Comparison of ENCODE assay signal across 1 cellular context in the genomic region with DNA sequence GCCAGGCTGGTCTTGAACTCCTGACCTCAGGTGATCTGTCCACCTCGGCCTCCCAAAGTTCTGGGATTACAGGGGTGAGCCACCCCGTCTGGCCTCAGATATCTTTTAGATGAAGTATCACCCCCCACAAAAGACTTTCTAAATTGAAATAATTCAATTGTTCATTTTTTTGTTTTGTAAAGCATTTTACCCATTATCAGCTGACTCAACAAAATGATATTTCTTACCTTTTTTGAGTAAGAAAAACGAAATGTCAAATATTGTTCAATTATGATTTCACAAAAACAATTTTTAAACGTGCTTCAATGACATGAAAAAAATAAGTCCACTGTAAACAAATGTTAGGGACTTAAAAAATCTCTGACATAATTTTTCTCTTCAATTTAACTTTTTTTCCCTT.
TF ChIP-seq lines count a peak whose summit lies in the region.

No MANE protein-coding gene starts in this region.

TF ChIP-seq in HCT116, 20 proteins besides CTCF, POLR2A, EP300 and RAD21 (continued from another document):
- TF ChIP-seq FOSL1 (IDR thresholded peaks at IDR 0.05; ENCODE audit: low read depth): no peak
- no peak for TF ChIP-seq EGR1 (IDR thresholded peaks at IDR 0.05; ENCODE audit: low read depth)
- TF ChIP-seq, protein P1, sequence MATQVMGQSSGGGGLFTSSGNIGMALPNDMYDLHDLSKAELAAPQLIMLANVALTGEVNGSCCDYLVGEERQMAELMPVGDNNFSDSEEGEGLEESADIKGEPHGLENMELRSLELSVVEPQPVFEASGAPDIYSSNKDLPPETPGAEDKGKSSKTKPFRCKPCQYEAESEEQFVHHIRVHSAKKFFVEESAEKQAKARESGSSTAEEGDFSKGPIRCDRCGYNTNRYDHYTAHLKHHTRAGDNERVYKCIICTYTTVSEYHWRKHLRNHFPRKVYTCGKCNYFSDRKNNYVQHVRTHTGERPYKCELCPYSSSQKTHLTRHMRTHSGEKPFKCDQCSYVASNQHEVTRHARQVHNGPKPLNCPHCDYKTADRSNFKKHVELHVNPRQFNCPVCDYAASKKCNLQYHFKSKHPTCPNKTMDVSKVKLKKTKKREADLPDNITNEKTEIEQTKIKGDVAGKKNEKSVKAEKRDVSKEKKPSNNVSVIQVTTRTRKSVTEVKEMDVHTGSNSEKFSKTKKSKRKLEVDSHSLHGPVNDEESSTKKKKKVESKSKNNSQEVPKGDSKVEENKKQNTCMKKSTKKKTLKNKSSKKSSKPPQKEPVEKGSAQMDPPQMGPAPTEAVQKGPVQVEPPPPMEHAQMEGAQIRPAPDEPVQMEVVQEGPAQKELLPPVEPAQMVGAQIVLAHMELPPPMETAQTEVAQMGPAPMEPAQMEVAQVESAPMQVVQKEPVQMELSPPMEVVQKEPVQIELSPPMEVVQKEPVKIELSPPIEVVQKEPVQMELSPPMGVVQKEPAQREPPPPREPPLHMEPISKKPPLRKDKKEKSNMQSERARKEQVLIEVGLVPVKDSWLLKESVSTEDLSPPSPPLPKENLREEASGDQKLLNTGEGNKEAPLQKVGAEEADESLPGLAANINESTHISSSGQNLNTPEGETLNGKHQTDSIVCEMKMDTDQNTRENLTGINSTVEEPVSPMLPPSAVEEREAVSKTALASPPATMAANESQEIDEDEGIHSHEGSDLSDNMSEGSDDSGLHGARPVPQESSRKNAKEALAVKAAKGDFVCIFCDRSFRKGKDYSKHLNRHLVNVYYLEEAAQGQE (IDR thresholded peaks at IDR 0.05; ENCODE audit: low read depth): no peak
- no peak for TF ChIP-seq ZNF274 (IDR thresholded peaks at IDR 0.05; ENCODE audit: low read depth, low read length)
- no peak for TF ChIP-seq SIN3A (IDR thresholded peaks at IDR 0.05; ENCODE audit: low read depth)
- TF ChIP-seq TCF7L2 (IDR thresholded peaks at IDR 0.05; ENCODE audit: borderline replicate concordance, extremely low read depth, insufficient read depth, insufficient read length): no peak
- TF ChIP-seq ELF1 (IDR thresholded peaks at IDR 0.05; ENCODE audit: borderline replicate concordance, low read depth): no peak
- TF ChIP-seq, protein P2, sequence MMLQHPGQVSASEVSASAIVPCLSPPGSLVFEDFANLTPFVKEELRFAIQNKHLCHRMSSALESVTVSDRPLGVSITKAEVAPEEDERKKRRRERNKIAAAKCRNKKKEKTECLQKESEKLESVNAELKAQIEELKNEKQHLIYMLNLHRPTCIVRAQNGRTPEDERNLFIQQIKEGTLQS (IDR thresholded peaks at IDR 0.05): no peak
- no peak for TF ChIP-seq CBX3 (IDR thresholded peaks at IDR 0.05; ENCODE audit: low read depth)
- TF ChIP-seq, protein P3, sequence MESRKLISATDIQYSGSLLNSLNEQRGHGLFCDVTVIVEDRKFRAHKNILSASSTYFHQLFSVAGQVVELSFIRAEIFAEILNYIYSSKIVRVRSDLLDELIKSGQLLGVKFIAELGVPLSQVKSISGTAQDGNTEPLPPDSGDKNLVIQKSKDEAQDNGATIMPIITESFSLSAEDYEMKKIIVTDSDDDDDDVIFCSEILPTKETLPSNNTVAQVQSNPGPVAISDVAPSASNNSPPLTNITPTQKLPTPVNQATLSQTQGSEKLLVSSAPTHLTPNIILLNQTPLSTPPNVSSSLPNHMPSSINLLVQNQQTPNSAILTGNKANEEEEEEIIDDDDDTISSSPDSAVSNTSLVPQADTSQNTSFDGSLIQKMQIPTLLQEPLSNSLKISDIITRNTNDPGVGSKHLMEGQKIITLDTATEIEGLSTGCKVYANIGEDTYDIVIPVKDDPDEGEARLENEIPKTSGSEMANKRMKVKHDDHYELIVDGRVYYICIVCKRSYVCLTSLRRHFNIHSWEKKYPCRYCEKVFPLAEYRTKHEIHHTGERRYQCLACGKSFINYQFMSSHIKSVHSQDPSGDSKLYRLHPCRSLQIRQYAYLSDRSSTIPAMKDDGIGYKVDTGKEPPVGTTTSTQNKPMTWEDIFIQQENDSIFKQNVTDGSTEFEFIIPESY (IDR thresholded peaks at IDR 0.05; ENCODE audit: extremely low read depth, insufficient replicate concordance, low read length): no peak
